Comparison of ENCODE assay signal across 2 cellular contexts in the genomic region with DNA sequence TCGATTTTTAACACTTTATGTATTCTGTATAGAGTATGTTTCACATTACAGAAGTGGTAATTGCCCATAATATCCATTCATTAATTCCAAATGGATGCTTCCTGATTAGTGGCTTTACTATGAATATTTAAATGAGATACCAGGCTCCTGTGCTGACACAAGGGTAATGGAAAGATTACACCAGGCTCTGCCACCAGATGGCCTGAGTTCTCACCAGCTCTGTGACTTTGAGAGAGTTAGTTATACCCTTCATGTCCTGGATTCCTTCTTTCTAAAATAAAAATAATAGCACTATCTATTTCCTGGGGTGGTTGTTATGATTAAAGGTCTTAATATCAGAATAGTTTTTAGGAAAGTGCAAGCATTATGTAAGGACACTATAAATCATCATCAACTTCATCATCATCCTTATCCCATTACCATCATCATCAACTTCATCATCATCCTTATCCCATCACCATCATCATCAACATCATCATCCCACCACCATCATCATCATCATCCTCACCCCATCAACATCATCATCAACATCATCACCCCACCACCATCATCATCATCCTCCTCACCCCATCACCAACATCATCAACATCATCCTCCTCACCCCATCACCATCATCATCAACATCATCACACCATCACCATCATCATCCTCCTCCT.
TF ChIP-seq lines count a peak whose summit lies in the region.

No MANE protein-coding gene starts in this region.

TF ChIP-seq in GM23338, 12 proteins besides CTCF, POLR2A, EP300 and RAD21:
- no peak for TF ChIP-seq JUNB (IDR thresholded peaks at IDR 0.05; ENCODE audit: unreplicated experiment)
- TF ChIP-seq, protein P1, sequence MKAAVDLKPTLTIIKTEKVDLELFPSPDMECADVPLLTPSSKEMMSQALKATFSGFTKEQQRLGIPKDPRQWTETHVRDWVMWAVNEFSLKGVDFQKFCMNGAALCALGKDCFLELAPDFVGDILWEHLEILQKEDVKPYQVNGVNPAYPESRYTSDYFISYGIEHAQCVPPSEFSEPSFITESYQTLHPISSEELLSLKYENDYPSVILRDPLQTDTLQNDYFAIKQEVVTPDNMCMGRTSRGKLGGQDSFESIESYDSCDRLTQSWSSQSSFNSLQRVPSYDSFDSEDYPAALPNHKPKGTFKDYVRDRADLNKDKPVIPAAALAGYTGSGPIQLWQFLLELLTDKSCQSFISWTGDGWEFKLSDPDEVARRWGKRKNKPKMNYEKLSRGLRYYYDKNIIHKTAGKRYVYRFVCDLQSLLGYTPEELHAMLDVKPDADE (IDR thresholded peaks at IDR 0.05): no peak
- TF ChIP-seq STAT1 (IDR thresholded peaks at IDR 0.05; ENCODE audit: unreplicated experiment): no peak
- TF ChIP-seq EZH2 (IDR thresholded peaks at IDR 0.05; ENCODE audit: low read depth, unreplicated experiment): no peak
- TF ChIP-seq EZH2phosphoT487 (IDR thresholded peaks at IDR 0.05; ENCODE audit: unreplicated experiment): no peak
- TF ChIP-seq CREB1 (CRISPR knock-in tag; IDR thresholded peaks at IDR 0.05; ENCODE audit: low read depth): no peak
- no peak for TF ChIP-seq POLR2AphosphoS5 (IDR thresholded peaks at IDR 0.05; ENCODE audit: low read depth)

TF ChIP-seq in H1, 55 proteins besides CTCF, POLR2A, EP300 and RAD21:
- TF ChIP-seq TAF7 (optimal IDR thresholded peaks at IDR 0.05; ENCODE audit: borderline replicate concordance, low read depth, low read length) (no peak), POU5F1 (IDR thresholded peaks at IDR 0.05; ENCODE audit: low read depth, low read length) (no peak), NRF1 (IDR thresholded peaks at IDR 0.05; ENCODE audit: low read depth, low read length) (no peak), RFX5 (IDR thresholded peaks at IDR 0.05; ENCODE audit: borderline replicate concordance, low read depth, low read length) (no peak), KDM5A (IDR thresholded peaks at IDR 0.05; ENCODE audit: low read length) (no peak), BCL11A (IDR thresholded peaks at IDR 0.05; ENCODE audit: low read depth in 2 of 2, low read length in 2 of 2) (no peak), GTF2F1 (IDR thresholded peaks at IDR 0.05; ENCODE audit: borderline replicate concordance, low read depth, low read length) (no peak), HDAC2 (IDR thresholded peaks at IDR 0.05; ENCODE audit: borderline replicate concordance in 1 of 2, low read depth in 2 of 2, low read length in 2 of 2) (no peak), SRF (IDR thresholded peaks at IDR 0.05; ENCODE audit: low read depth, low read length) (no peak), RXRA (IDR thresholded peaks at IDR 0.05; ENCODE audit: insufficient read depth, low read depth, low read length) (no peak), GABPA (IDR thresholded peaks at IDR 0.05; ENCODE audit: borderline replicate concordance, insufficient read depth, low read length) (no peak), SP4 (IDR thresholded peaks at IDR 0.05; ENCODE audit: low read length) (no peak)
